1 cellular context compared by ENCODE assay signal in the genomic region with DNA sequence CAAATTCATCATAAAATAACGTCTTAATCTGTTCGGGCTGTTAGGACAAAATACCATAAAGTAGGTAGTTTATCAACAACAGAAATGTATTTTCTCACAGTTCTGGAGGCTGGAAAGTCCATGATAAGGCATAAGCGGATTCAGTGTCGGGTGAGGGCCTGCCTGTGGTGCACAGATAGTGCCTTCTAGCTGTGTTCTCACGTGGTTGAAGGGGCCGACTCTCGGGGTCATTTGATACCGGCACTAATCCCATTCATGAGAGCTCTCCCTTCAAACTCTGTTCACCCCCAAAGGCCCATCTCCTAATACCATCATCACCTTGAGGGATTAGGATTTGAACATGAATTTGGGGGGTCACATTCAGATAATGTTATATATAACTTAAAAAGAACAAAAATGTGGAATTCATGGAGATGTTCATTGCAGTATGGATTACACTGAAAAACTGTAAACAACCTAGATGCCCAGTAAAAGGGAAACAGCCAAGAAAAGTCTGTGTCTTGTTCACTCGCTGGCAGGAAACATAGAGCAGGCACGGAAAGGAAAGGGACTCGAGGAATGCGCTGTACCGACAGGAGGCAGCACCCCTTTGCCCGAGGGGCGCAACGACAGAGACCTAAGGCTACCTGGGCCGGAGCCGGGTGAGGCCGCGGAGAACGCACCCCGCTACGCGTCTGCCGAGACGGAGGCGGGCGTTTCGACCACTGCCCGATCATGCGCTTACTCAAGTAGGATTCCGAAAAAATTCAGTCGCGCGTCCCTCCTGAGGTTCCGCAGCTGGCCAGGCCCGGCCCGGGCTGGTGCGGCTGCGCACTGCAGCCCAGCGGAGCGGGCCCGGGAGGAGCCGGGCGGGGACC.
TF ChIP-seq lines count a peak whose summit lies in the region.

No MANE protein-coding gene starts in this region.

TF ChIP-seq in K562, 482 proteins besides CTCF, POLR2A, EP300 and RAD21 (continued from another document and continues in another):
- TF ChIP-seq, protein P1, sequence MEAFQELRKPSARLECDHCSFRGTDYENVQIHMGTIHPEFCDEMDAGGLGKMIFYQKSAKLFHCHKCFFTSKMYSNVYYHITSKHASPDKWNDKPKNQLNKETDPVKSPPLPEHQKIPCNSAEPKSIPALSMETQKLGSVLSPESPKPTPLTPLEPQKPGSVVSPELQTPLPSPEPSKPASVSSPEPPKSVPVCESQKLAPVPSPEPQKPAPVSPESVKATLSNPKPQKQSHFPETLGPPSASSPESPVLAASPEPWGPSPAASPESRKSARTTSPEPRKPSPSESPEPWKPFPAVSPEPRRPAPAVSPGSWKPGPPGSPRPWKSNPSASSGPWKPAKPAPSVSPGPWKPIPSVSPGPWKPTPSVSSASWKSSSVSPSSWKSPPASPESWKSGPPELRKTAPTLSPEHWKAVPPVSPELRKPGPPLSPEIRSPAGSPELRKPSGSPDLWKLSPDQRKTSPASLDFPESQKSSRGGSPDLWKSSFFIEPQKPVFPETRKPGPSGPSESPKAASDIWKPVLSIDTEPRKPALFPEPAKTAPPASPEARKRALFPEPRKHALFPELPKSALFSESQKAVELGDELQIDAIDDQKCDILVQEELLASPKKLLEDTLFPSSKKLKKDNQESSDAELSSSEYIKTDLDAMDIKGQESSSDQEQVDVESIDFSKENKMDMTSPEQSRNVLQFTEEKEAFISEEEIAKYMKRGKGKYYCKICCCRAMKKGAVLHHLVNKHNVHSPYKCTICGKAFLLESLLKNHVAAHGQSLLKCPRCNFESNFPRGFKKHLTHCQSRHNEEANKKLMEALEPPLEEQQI (IDR thresholded peaks at IDR 0.05) = peak; percentile 97
- TF ChIP-seq ZNF253 (CRISPR knock-in tag; conservative IDR thresholded peaks at IDR 0.05) (0 out of 2 replicates have a peak, but pooled peaks have one; percentile 33), SRSF7 (optimal IDR thresholded peaks at IDR 0.05; ENCODE audit: low read depth, low read length) (no peak), HSF4 (CRISPR knock-in tag; IDR thresholded peaks at IDR 0.05; ENCODE audit: borderline replicate concordance) (no peak), ZFP30 (CRISPR knock-in tag; IDR thresholded peaks at IDR 0.05; ENCODE audit: borderline replicate concordance) (no peak), TOE1 (IDR thresholded peaks at IDR 0.05; ENCODE audit: borderline replicate concordance) (peak; percentile 76; the same call in 1 of the 2 replicates), TOE1 (CRISPR knock-in tag; IDR thresholded peaks at IDR 0.05; ENCODE audit: borderline replicate concordance, low read depth) (no peak), ZNF583 (CRISPR knock-in tag; IDR thresholded peaks at IDR 0.05) (peak; percentile 76), ZFPM2 (CRISPR knock-in tag; IDR thresholded peaks at IDR 0.05) (no peak), TARDBP (IDR thresholded peaks at IDR 0.05) (peak; percentile 95), ZSCAN32 (CRISPR knock-in tag; IDR thresholded peaks at IDR 0.05) (no peak), ZNF77 (CRISPR knock-in tag; IDR thresholded peaks at IDR 0.05) (no peak), KDM2B (CRISPR knock-in tag; IDR thresholded peaks at IDR 0.05) (peak; percentile 83; the same call in 1 of the 2 replicates), HCFC1 (IDR thresholded peaks at IDR 0.05; ENCODE audit: low read depth, low read length) (peak; percentile 29; the same call in 1 of the 2 replicates), ZNF224 (CRISPR knock-in tag; IDR thresholded peaks at IDR 0.05) (no peak), SMARCE1 (IDR thresholded peaks at IDR 0.05) (peak; percentile 98), MEIS2 (IDR thresholded peaks at IDR 0.05; ENCODE audit: partially characterized antibody) (peak; percentile 97), U2AF1 (optimal IDR thresholded peaks at IDR 0.05; ENCODE audit: low read depth, low read length) (no peak), TEAD2 (tag; IDR thresholded peaks at IDR 0.05) (no peak), ZNF165 (CRISPR knock-in tag; IDR thresholded peaks at IDR 0.05; ENCODE audit: borderline replicate concordance) (no peak), SNRNP70 (optimal IDR thresholded peaks at IDR 0.05; ENCODE audit: low read depth, low read length) (no peak), PML (IDR thresholded peaks at IDR 0.05; ENCODE audit: low read length) (peak; percentile 100), ZNF324 (CRISPR knock-in tag; IDR thresholded peaks at IDR 0.05) (no peak), TAF1 (IDR thresholded peaks at IDR 0.05; ENCODE audit: control insufficient read depth, extremely low read depth, insufficient read depth, low read length, severe bottlenecking) (peak; percentile 51), KHSRP (IDR thresholded peaks at IDR 0.05) (peak; percentile 96), CREBBP (IDR thresholded peaks at IDR 0.05; ENCODE audit: low read depth, low read length) (no peak), KLF1 (tag; IDR thresholded peaks at IDR 0.05) (no peak), ADNP (tag; IDR thresholded peaks at IDR 0.05) (no peak; the same call in none of the 2 replicates), CREB1 (IDR thresholded peaks at IDR 0.05) (peak; percentile 87), CREB1 (CRISPR knock-in tag; IDR thresholded peaks at IDR 0.05) (no peak), RCOR1 (IDR thresholded peaks at IDR 0.05; ENCODE audit: borderline replicate concordance in 1 of 2, low read depth in 2 of 2, low read length in 2 of 2) (peak; percentile 76 to 96; a peak in 3 of 4 replicates), DMBX1 (CRISPR knock-in tag; IDR thresholded peaks at IDR 0.05; ENCODE audit: borderline replicate concordance) (peak; percentile 97), ZNF140 (CRISPR knock-in tag; IDR thresholded peaks at IDR 0.05) (no peak), KLF6 (CRISPR knock-in tag; IDR thresholded peaks at IDR 0.05; ENCODE audit: borderline replicate concordance) (peak; percentile 72; the same call in 1 of the 2 replicates), ZNF668 (CRISPR knock-in tag; IDR thresholded peaks at IDR 0.05) (no peak), SRSF3 (IDR thresholded peaks at IDR 0.05; ENCODE audit: insufficient read depth, low read length) (no peak), FOXP1 (CRISPR knock-in tag; IDR thresholded peaks at IDR 0.05) (no peak; the same call in 1 of the 2 replicates), ZNF75A (CRISPR knock-in tag; IDR thresholded peaks at IDR 0.05) (peak; percentile 16; the same call in 1 of the 2 replicates), GABPB2 (CRISPR knock-in tag; conservative IDR thresholded peaks at IDR 0.05) (no peak; the same call in 1 of the 2 replicates), NCOA4 (IDR thresholded peaks at IDR 0.05; ENCODE audit: partially characterized antibody) (peak; percentile 90), CBFA2T2 (conservative IDR thresholded peaks at IDR 0.05) (peak; percentile 100), ZZZ3 (IDR thresholded peaks at IDR 0.05) (peak; percentile 71; the same call in 1 of the 2 replicates)
- TF ChIP-seq, protein P2, sequence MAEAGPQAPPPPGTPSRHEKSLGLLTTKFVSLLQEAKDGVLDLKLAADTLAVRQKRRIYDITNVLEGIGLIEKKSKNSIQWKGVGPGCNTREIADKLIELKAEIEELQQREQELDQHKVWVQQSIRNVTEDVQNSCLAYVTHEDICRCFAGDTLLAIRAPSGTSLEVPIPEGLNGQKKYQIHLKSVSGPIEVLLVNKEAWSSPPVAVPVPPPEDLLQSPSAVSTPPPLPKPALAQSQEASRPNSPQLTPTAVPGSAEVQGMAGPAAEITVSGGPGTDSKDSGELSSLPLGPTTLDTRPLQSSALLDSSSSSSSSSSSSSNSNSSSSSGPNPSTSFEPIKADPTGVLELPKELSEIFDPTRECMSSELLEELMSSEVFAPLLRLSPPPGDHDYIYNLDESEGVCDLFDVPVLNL (CRISPR knock-in tag; IDR thresholded peaks at IDR 0.05; ENCODE audit: low read depth) = no peak
- TF ChIP-seq, protein P3, sequence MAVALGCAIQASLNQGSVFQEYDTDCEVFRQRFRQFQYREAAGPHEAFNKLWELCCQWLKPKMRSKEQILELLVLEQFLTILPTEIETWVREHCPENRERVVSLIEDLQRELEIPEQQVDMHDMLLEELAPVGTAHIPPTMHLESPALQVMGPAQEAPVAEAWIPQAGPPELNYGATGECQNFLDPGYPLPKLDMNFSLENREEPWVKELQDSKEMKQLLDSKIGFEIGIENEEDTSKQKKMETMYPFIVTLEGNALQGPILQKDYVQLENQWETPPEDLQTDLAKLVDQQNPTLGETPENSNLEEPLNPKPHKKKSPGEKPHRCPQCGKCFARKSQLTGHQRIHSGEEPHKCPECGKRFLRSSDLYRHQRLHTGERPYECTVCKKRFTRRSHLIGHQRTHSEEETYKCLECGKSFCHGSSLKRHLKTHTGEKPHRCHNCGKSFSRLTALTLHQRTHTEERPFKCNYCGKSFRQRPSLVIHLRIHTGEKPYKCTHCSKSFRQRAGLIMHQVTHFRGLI (CRISPR knock-in tag; IDR thresholded peaks at IDR 0.05) = peak; percentile 79; the same call in 1 of the 2 replicates
- TF ChIP-seq, protein P4, sequence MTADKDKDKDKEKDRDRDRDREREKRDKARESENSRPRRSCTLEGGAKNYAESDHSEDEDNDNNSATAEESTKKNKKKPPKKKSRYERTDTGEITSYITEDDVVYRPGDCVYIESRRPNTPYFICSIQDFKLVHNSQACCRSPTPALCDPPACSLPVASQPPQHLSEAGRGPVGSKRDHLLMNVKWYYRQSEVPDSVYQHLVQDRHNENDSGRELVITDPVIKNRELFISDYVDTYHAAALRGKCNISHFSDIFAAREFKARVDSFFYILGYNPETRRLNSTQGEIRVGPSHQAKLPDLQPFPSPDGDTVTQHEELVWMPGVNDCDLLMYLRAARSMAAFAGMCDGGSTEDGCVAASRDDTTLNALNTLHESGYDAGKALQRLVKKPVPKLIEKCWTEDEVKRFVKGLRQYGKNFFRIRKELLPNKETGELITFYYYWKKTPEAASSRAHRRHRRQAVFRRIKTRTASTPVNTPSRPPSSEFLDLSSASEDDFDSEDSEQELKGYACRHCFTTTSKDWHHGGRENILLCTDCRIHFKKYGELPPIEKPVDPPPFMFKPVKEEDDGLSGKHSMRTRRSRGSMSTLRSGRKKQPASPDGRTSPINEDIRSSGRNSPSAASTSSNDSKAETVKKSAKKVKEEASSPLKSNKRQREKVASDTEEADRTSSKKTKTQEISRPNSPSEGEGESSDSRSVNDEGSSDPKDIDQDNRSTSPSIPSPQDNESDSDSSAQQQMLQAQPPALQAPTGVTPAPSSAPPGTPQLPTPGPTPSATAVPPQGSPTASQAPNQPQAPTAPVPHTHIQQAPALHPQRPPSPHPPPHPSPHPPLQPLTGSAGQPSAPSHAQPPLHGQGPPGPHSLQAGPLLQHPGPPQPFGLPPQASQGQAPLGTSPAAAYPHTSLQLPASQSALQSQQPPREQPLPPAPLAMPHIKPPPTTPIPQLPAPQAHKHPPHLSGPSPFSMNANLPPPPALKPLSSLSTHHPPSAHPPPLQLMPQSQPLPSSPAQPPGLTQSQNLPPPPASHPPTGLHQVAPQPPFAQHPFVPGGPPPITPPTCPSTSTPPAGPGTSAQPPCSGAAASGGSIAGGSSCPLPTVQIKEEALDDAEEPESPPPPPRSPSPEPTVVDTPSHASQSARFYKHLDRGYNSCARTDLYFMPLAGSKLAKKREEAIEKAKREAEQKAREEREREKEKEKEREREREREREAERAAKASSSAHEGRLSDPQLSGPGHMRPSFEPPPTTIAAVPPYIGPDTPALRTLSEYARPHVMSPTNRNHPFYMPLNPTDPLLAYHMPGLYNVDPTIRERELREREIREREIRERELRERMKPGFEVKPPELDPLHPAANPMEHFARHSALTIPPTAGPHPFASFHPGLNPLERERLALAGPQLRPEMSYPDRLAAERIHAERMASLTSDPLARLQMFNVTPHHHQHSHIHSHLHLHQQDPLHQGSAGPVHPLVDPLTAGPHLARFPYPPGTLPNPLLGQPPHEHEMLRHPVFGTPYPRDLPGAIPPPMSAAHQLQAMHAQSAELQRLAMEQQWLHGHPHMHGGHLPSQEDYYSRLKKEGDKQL (CRISPR knock-in tag; IDR thresholded peaks at IDR 0.05; ENCODE audit: borderline replicate concordance) = no peak
- TF ChIP-seq, protein P5, sequence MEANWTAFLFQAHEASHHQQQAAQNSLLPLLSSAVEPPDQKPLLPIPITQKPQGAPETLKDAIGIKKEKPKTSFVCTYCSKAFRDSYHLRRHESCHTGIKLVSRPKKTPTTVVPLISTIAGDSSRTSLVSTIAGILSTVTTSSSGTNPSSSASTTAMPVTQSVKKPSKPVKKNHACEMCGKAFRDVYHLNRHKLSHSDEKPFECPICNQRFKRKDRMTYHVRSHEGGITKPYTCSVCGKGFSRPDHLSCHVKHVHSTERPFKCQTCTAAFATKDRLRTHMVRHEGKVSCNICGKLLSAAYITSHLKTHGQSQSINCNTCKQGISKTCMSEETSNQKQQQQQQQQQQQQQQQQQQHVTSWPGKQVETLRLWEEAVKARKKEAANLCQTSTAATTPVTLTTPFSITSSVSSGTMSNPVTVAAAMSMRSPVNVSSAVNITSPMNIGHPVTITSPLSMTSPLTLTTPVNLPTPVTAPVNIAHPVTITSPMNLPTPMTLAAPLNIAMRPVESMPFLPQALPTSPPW (CRISPR knock-in tag; IDR thresholded peaks at IDR 0.05) = peak; percentile 62
- TF ChIP-seq, protein P6, sequence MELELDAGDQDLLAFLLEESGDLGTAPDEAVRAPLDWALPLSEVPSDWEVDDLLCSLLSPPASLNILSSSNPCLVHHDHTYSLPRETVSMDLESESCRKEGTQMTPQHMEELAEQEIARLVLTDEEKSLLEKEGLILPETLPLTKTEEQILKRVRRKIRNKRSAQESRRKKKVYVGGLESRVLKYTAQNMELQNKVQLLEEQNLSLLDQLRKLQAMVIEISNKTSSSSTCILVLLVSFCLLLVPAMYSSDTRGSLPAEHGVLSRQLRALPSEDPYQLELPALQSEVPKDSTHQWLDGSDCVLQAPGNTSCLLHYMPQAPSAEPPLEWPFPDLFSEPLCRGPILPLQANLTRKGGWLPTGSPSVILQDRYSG (tag; conservative IDR thresholded peaks at IDR 0.05; ENCODE audit: low read depth) = peak; percentile 65; the same call in 1 of the 2 replicates
- TF ChIP-seq, protein P7, sequence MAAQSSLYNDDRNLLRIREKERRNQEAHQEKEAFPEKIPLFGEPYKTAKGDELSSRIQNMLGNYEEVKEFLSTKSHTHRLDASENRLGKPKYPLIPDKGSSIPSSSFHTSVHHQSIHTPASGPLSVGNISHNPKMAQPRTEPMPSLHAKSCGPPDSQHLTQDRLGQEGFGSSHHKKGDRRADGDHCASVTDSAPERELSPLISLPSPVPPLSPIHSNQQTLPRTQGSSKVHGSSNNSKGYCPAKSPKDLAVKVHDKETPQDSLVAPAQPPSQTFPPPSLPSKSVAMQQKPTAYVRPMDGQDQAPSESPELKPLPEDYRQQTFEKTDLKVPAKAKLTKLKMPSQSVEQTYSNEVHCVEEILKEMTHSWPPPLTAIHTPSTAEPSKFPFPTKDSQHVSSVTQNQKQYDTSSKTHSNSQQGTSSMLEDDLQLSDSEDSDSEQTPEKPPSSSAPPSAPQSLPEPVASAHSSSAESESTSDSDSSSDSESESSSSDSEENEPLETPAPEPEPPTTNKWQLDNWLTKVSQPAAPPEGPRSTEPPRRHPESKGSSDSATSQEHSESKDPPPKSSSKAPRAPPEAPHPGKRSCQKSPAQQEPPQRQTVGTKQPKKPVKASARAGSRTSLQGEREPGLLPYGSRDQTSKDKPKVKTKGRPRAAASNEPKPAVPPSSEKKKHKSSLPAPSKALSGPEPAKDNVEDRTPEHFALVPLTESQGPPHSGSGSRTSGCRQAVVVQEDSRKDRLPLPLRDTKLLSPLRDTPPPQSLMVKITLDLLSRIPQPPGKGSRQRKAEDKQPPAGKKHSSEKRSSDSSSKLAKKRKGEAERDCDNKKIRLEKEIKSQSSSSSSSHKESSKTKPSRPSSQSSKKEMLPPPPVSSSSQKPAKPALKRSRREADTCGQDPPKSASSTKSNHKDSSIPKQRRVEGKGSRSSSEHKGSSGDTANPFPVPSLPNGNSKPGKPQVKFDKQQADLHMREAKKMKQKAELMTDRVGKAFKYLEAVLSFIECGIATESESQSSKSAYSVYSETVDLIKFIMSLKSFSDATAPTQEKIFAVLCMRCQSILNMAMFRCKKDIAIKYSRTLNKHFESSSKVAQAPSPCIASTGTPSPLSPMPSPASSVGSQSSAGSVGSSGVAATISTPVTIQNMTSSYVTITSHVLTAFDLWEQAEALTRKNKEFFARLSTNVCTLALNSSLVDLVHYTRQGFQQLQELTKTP (IDR thresholded peaks at IDR 0.05; ENCODE audit: low read depth in 1 of 2, partially characterized antibody in 2 of 2) = peak; percentile 68 to 95
